8 cellular contexts compared by ENCODE assay signal in the genomic region with DNA sequence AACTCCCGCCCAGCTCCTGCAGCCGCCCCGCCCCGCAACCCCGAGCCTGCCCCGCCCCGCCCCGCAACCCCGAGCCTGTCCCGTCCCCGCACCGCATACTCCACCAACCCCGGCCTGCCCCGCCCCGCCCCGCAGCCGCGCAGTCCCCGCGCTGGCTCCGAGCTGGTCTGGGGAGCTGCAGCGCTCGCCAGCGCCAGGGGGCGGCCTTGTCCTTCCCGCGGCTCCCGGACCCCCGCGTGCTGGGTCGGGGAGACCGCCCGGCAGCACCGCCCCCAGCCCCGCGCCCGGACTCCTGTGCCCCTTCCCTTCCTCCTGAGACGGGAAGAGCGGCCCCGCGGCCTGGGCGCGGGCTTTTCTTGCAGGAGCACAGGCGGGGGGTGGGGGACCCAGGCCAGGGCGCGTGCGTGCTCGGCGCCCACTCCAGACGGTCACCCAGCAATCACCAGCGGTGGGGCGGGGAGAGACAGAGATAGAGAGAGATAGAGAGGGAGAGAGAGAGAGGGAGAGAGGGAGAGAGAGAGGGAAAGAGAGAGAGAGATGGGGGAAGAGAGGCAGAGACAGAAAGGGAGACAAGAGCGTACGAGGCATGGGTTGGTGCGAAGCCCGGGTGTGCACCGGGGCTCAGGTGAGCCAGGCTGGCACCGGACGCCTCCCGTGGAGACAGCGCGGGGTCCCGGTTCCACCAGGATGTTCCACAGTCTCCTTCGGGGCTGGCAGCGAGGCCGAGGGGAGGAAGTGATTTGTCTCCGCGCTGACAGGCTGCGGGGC. TPM values are rescaled to one million over a fixed set of nuclear protein-coding genes. Genes with fewer than 3 reads are reported as not detected.
A peak's percentile ranks its signal among the peaks of the same experiment; 100 is the strongest.
DNase-seq lines count a peak whose midpoint lies in the region; ATAC-seq and TF ChIP-seq lines count a peak whose summit lies in the region.

No MANE protein-coding gene starts in this region.

- ATAC-seq in activated B cell treated with CpG ODN at 0.5 μM for 24 hours (ENCODE audit: low read depth) (peak; percentile 81), Right ventricle myocardium superior (ENCODE audit: poor library complexity) (peak; percentile 65), HG03045 (IDR thresholded peaks at IDR 0.05; ENCODE audit: unreplicated experiment) (no peak)

- peak; percentile 75 for DNase-seq in AG08396 (ENCODE audit: low spot score)
- peak; percentile 74 for DNase-seq in GM20000 (ENCODE audit: low spot score)
- peak; percentile 45 for DNase-seq in activated B cell treated with CpG ODN at 0.5 μM for 24 hours
- no peak for DNase-seq in Right ventricle myocardium superior
- DNase-seq in retina, result peak; percentile 73
- no peak for DNase-seq in NAMALWA (ENCODE audit: low spot score)
- no peak for DNase-seq in activated CD4-positive, CD25-positive, alpha-beta regulatory T cell (lab: John Stamatoyannopoulos, UW)

- H3K4me1 Mint-ChIP-seq in activated B cell treated with CpG ODN at 0.5 μM for 24 hours, result peaks cover 9% of the 10 kb centered on the region

- H3K4me3 Mint-ChIP-seq in activated B cell treated with CpG ODN at 0.5 μM for 24 hours, result peak overlapping the region; percentile 28

- POLR2A ChIA-PET in activated B cell treated with CpG ODN at 0.5 μM for 24 hours (lab: Charles Lee), result interaction anchor here (1.1 kb wide), 1 partner anchor 107 kb away, joined by 3 read pairs; no protein-coding TSS in a partner anchor

- no peak overlapping the region for H3K27ac Mint-ChIP-seq in activated B cell treated with CpG ODN at 0.5 μM for 24 hours

- intact Hi-C loops in activated B cell treated with CpG ODN at 0.5 μM for 24 hours (cut with micrococcal nuclease) (loop anchor here (1.0 kb wide), 1 partner anchor 150 kb away; no protein-coding TSS in a partner anchor), Right ventricle myocardium superior (cut with DNase I) (no loop called here)

- no peaks in the 10 kb centered on the region for H3K9me3 Mint-ChIP-seq in activated B cell treated with CpG ODN at 0.5 μM for 24 hours

- TF ChIP-seq CTCF in GM20000 (IDR thresholded peaks at IDR 0.05; ENCODE audit: extremely low read depth, missing control alignments) (no peak), activated B cell treated with CpG ODN at 0.5 μM for 24 hours (IDR thresholded peaks at IDR 0.05) (no peak)

- CTCF ChIA-PET in activated B cell treated with CpG ODN at 0.5 μM for 24 hours (lab: Charles Lee), result interaction anchor here (0.8 to 1.4 kb wide), 3 partner anchors 110 to 151 kb away, joined by 3 to 7 read pairs (median 5); no protein-coding TSS in a partner anchor

- peaks cover 29% of the 10 kb centered on the region for H3K27me3 Mint-ChIP-seq in activated B cell treated with CpG ODN at 0.5 μM for 24 hours

- no peaks in the 10 kb centered on the region for H3K36me3 Mint-ChIP-seq in activated B cell treated with CpG ODN at 0.5 μM for 24 hours (ENCODE audit: low read depth)

RNA-seq across cellular contexts. Expression of gene TMEM250, which starts 14.7 kb away (rescaled TPM):
- total RNA-seq in activated B cell treated with CpG ODN at 0.5 μM for 24 hours (23.3 and 23.4 TPM in 2 replicates), Right ventricle myocardium superior (16.4 TPM)

RNA-seq across cellular contexts. Expression of gene NACC2, which starts 38.3 kb away (rescaled TPM):
- total RNA-seq in activated B cell treated with CpG ODN at 0.5 μM for 24 hours (1.5 and 1.6 TPM in 2 replicates), Right ventricle myocardium superior (30.8 TPM)

Comparison
In these comparisons a context has a peak if more than half of its experiments do, and no peak if none do; other contexts are left out.
1. DNase-seq: peak in AG08396 (single experiment), GM20000 (single experiment), activated B cell treated with CpG ODN at 0.5 μM for 24 hours (single experiment) and retina (single experiment); none in Right ventricle myocardium superior (single experiment), NAMALWA (single experiment) and activated CD4-positive, CD25-positive, alpha-beta regulatory T cell (0 of 4).
2. RNA of gene NACC2, which starts 38.3 kb away (total RNA-seq): 30.8 TPM in Right ventricle myocardium superior (single experiment); 1.5 to 1.6 TPM in activated B cell treated with CpG ODN at 0.5 μM for 24 hours; every median in the first group is over 10 times any median in the second.